Comparison of ENCODE assay signal across 7 cellular contexts in genomic region chr4:173025131-173025530, GRCh38.
DNase-seq lines count a peak whose midpoint lies in the region; ATAC-seq and TF ChIP-seq lines count a peak whose summit lies in the region.

No MANE protein-coding gene starts in this region.

- H3K4me1 Mint-ChIP-seq in activated naive CD8-positive, alpha-beta T cell treated with anti-CD3 and anti-CD28 coated beads, Interleukin-2, amount 50 U/mL, for 24 hours = no peaks in the 10 kb centered on the region

- no peak overlapping the region for H3K27ac Mint-ChIP-seq in activated naive CD8-positive, alpha-beta T cell treated with anti-CD3 and anti-CD28 coated beads, Interleukin-2, amount 50 U/mL, for 24 hours

- TF ChIP-seq EP300 in sigmoid colon (IDR thresholded peaks at IDR 0.05) = no peak

- H3K27me3 Mint-ChIP-seq in activated naive CD8-positive, alpha-beta T cell treated with anti-CD3 and anti-CD28 coated beads, Interleukin-2, amount 50 U/mL, for 24 hours = no peaks in the 10 kb centered on the region

- 98% methylated on average over 1 of the region's 1 CpG for WGBS in sigmoid colon, 2 donors

- peak; percentile 53 to 79 for TF ChIP-seq CTCF in right atrium auricular region (IDR thresholded peaks at IDR 0.05)
- peak in 3 of 4 experiments; percentile 64 to 75 (median 69) for TF ChIP-seq CTCF in sigmoid colon (IDR thresholded peaks at IDR 0.05)

- ATAC-seq in GM19328 (IDR thresholded peaks at IDR 0.05; ENCODE audit: unreplicated experiment) = peak; percentile 71
- ATAC-seq in HG03196 (IDR thresholded peaks at IDR 0.05; ENCODE audit: unreplicated experiment) = peak; percentile 65
- peak; percentile 28 for ATAC-seq in activated naive CD8-positive, alpha-beta T cell treated with anti-CD3 and anti-CD28 coated beads, Interleukin-2, amount 50 U/mL, for 24 hours

- H3K27ac ChIP-seq in right atrium auricular region (no peak overlapping the region), sigmoid colon (no peak overlapping the region)

- H3K9me3 ChIP-seq in right atrium auricular region (no peaks in the 10 kb centered on the region), sigmoid colon (no peaks in the 10 kb centered on the region)

- no peak for TF ChIP-seq POLR2A in sigmoid colon (IDR thresholded peaks at IDR 0.05)

- no peaks in the 10 kb centered on the region for H3K27me3 ChIP-seq in right atrium auricular region
- no peaks in the 10 kb centered on the region for H3K27me3 ChIP-seq in sigmoid colon

- no peaks in the 10 kb centered on the region for H3K4me1 ChIP-seq in right atrium auricular region
- no peaks in the 10 kb centered on the region for H3K4me1 ChIP-seq in sigmoid colon

- no peak overlapping the region for H3K4me3 Mint-ChIP-seq in activated naive CD8-positive, alpha-beta T cell treated with anti-CD3 and anti-CD28 coated beads, Interleukin-2, amount 50 U/mL, for 24 hours

- intact Hi-C loops in sigmoid colon (cut with DNase I) = loop anchor here (2.0 kb wide), 2 partner anchors 144 to 232 kb away; partner anchors contain the start of gene GALNT7

- peak; percentile 27 for DNase-seq in Daoy (ENCODE audit: low read depth)
- DNase-seq in NCI-H226 = peak; percentile 48
- DNase-seq in activated naive CD8-positive, alpha-beta T cell treated with anti-CD3 and anti-CD28 coated beads, Interleukin-2, amount 50 U/mL, for 24 hours = peak; percentile 11
- no peak for DNase-seq in right atrium auricular region (ENCODE audit: low spot score)
- DNase-seq in sigmoid colon = no peak

- no peak overlapping the region for H3K4me3 ChIP-seq in right atrium auricular region
- no peak overlapping the region for H3K4me3 ChIP-seq in sigmoid colon

- no peaks in the 10 kb centered on the region for H3K9me3 Mint-ChIP-seq in activated naive CD8-positive, alpha-beta T cell treated with anti-CD3 and anti-CD28 coated beads, Interleukin-2, amount 50 U/mL, for 24 hours

- H3K36me3 Mint-ChIP-seq in activated naive CD8-positive, alpha-beta T cell treated with anti-CD3 and anti-CD28 coated beads, Interleukin-2, amount 50 U/mL, for 24 hours (ENCODE audit: low read depth) = no peaks in the 10 kb centered on the region

- no peaks in the 10 kb centered on the region for H3K36me3 ChIP-seq in right atrium auricular region
- H3K36me3 ChIP-seq in sigmoid colon = no peaks in the 10 kb centered on the region

Comparison
In these comparisons a context has a peak if more than half of its experiments do, and no peak if none do; other contexts are left out.
1. DNase-seq: peak in Daoy (single experiment), NCI-H226 (single experiment) and activated naive CD8-positive, alpha-beta T cell treated with anti-CD3 and anti-CD28 coated beads, Interleukin-2, amount 50 U/mL, for 24 hours (single experiment); none in right atrium auricular region (single experiment) and sigmoid colon (single experiment).
2. Peak in every context shown above with its lines, with median percentiles within 50 percentile points of each other: ATAC-seq.